Comparison of ENCODE assay signal across 8 cellular contexts in genomic region chr5:16936150-16937022, GRCh38. TPM values are rescaled to one million over a fixed set of nuclear protein-coding genes. Genes with fewer than 3 reads are reported as not detected.
DNase-seq lines count a peak whose midpoint lies in the region; ATAC-seq, FAIRE-seq and TF ChIP-seq lines count a peak whose summit lies in the region.

Gene MYO10, minus strand, starts transcription at chr5:16936288. Its CDS starts 480 bp downstream, at chr5:16935808.

- no peak for TF ChIP-seq RAD21 in GM12878 (IDR thresholded peaks at IDR 0.05; ENCODE audit: insufficient read depth, low read depth, low read length)

- H3K27ac ChIP-seq in GM12878 (ENCODE audit: control insufficient read depth, insufficient read depth) (no peak within 1 kb of the TSS), hepatocyte (peak within 1 kb of the TSS; percentile 95)

- peak within 1 kb of the TSS; percentile 79 for H3K4me3 Mint-ChIP-seq in T-helper 1 cell treated with Interleukin-12 subunit alpha and Interleukin-12 subunit beta and Interleukin-4 antibody, amounts not matched to agents 30 μg/mL and 1 μg/mL, for 36 hours

- WGBS in GM12878 (ENCODE audit: insufficient coverage, insufficient replicate concordance, low lambda C conversion rate, missing lambda C conversion rate), result 22% methylated on average over 27 of the region's 71 CpGs
- 3% methylated on average over 26 of the region's 71 CpGs for WGBS in hepatocyte (ENCODE audit: low lambda C conversion rate, missing lambda C conversion rate)

- no peak within 1 kb of the TSS for H3K9ac ChIP-seq in GM12878 (ENCODE audit: control insufficient read depth, insufficient read depth, low read length)

- BruUV-seq in GM12878 (replicated peaks; lab: Mats Ljungman, UMichigan), result no TSS peak

- peaks cover 11% of the 10 kb centered on the region for H3K4me1 Mint-ChIP-seq in T-helper 1 cell treated with Interleukin-12 subunit alpha and Interleukin-12 subunit beta and Interleukin-4 antibody, amounts not matched to agents 30 μg/mL and 1 μg/mL, for 36 hours (ENCODE audit: low read depth)

- peaks cover 30% of the 10 kb centered on the region for H3K36me3 ChIP-seq in MG63
- H3K36me3 ChIP-seq in GM12878 (ENCODE audit: control insufficient read depth in 2 of 2, insufficient read depth in 2 of 2, low read length in 1 of 2), result no peaks in the 10 kb centered on the region
- H3K36me3 ChIP-seq in hepatocyte (replicated peaks; ENCODE audit: insufficient read depth, low read depth), result no peaks in the 10 kb centered on the region

- H3K4me3 ChIP-seq in MG63 (peak within 1 kb of the TSS; percentile 100), GM12878 (no peak within 1 kb of the TSS), hepatocyte (peak within 1 kb of the TSS; percentile 92)

- RAD21 ChIA-PET in GM12878 (lab: Charles Lee; ENCODE audit: unreplicated experiment), result no interaction called here

- TF ChIP-seq POLR2A in GM12878 (IDR thresholded peaks at IDR 0.05; ENCODE audit: low read depth, low read length), result no peak

- intact Hi-C loops in GM12878 (cut with micrococcal nuclease; ENCODE audit: unreplicated experiment), result no loop called here

- TF ChIP-seq CTCF in D721Med (IDR thresholded peaks at IDR 0.05; ENCODE audit: insufficient read depth, missing control alignments) (no peak), GM12878 (IDR thresholded peaks at IDR 0.05 in 2 of 3, conservative IDR thresholded peaks at IDR 0.05 in 1 of 3; ENCODE audit: control insufficient read depth in 2 of 3, extremely low read depth in 1 of 3, insufficient read depth in 1 of 3, low read depth in 3 of 3, low read length in 3 of 3) (no peak), hepatocyte (IDR thresholded peaks at IDR 0.05; ENCODE audit: poor library complexity) (no peak)

- H3K9me3 ChIP-seq in MG63, result no peaks in the 10 kb centered on the region
- H3K9me3 ChIP-seq in GM12878 (replicated peaks; ENCODE audit: control insufficient read depth, insufficient read depth, low read length), result no peaks in the 10 kb centered on the region; the same call in 2 of the 3 replicates
- H3K9me3 ChIP-seq in hepatocyte (ENCODE audit: low read depth), result no peaks in the 10 kb centered on the region

- CTCF ChIA-PET in GM12878 (lab: Yijun Ruan, JAX), result no interaction called here

- no peaks in the 10 kb centered on the region for H3K9me2 ChIP-seq in hepatocyte (replicated peaks; ENCODE audit: insufficient read depth)

- no peak for TF ChIP-seq EP300 in GM12878 (IDR thresholded peaks at IDR 0.05; ENCODE audit: borderline replicate concordance in 1 of 2, control insufficient read depth in 1 of 2, low read depth in 2 of 2, low read length in 2 of 2)

- no peaks in the 10 kb centered on the region for H3K9me3 Mint-ChIP-seq in T-helper 1 cell treated with Interleukin-12 subunit alpha and Interleukin-12 subunit beta and Interleukin-4 antibody, amounts not matched to agents 30 μg/mL and 1 μg/mL, for 36 hours

- H4K20me1 ChIP-seq in GM12878 (ENCODE audit: control insufficient read depth, insufficient read depth) (no peaks in the 10 kb centered on the region), hepatocyte (ENCODE audit: insufficient read depth, poor library complexity, severe bottlenecking) (peaks cover 32% of the 10 kb centered on the region)

- peak; percentile 62 for ATAC-seq in GM21737 (IDR thresholded peaks at IDR 0.05; ENCODE audit: unreplicated experiment)
- peak; percentile 76 for ATAC-seq in GM12878

- no peak for FAIRE-seq in D721Med (lab: Jason Lieb, UNC)
- no peak for FAIRE-seq in GM12878 (lab: Jason Lieb, UNC)

- POLR2A ChIA-PET in GM12878 (lab: Charles Lee), result no interaction called here

- peak; percentile 62 for DNase-seq in D721Med (ENCODE audit: insufficient read length, low spot score)
- peak; percentile 84 for DNase-seq in MG63
- no peak for DNase-seq in GM12878 (ENCODE audit: low read depth, low spot score)
- DNase-seq in hepatocyte (ENCODE audit: low spot score), result peak; percentile 94
- DNase-seq in putamen (ENCODE audit: low spot score), result peak; percentile 7
- no peak for DNase-seq in cerebellar cortex (ENCODE audit: low spot score)

- H3K4me2 ChIP-seq in GM12878 (ENCODE audit: control insufficient read depth, insufficient read depth), result peak within 1 kb of the TSS; percentile 74
- H3K4me2 ChIP-seq in hepatocyte, result peak within 1 kb of the TSS; percentile 87

- no peaks in the 10 kb centered on the region for H3K79me2 ChIP-seq in GM12878 (ENCODE audit: control insufficient read depth, insufficient read depth, low read length)
- peaks cover 40% of the 10 kb centered on the region for H3K79me2 ChIP-seq in hepatocyte

- in situ Hi-C loops in GM12878 (cut with MboI), result loop anchor here (10.0 kb wide), 1 partner anchor 248 kb away; no protein-coding TSS in a partner anchor

- H3K27me3 ChIP-seq in MG63, result peaks cover 4% of the 10 kb centered on the region; the same call in 1 of the 2 replicates
- peaks cover 0 to 29% of the 10 kb centered on the region in 2 experiments; a peak in 2 of 4 replicates for H3K27me3 ChIP-seq in GM12878 (replicated peaks in 1 of 2; ENCODE audit: control insufficient read depth in 2 of 2, insufficient read depth in 2 of 2, low read length in 1 of 2)
- peaks cover 7% of the 10 kb centered on the region for H3K27me3 ChIP-seq in hepatocyte

- no peak within 1 kb of the TSS for H3K27ac Mint-ChIP-seq in T-helper 1 cell treated with Interleukin-12 subunit alpha and Interleukin-12 subunit beta and Interleukin-4 antibody, amounts not matched to agents 30 μg/mL and 1 μg/mL, for 36 hours

- SMC1A ChIA-PET in GM12878 (lab: Charles Lee; ENCODE audit: uncharacterized antibody, unreplicated experiment), result no interaction called here

- H3K36me3 Mint-ChIP-seq in T-helper 1 cell treated with Interleukin-12 subunit alpha and Interleukin-12 subunit beta and Interleukin-4 antibody, amounts not matched to agents 30 μg/mL and 1 μg/mL, for 36 hours (ENCODE audit: low read depth), result peaks cover 2% of the 10 kb centered on the region

- no peaks in the 10 kb centered on the region for H3K4me1 ChIP-seq in GM12878 (ENCODE audit: control insufficient read depth, insufficient read depth, low read length)
- H3K4me1 ChIP-seq in hepatocyte (ENCODE audit: insufficient read depth), result peaks cover 6% of the 10 kb centered on the region

- peaks cover 72% of the 10 kb centered on the region for H3K27me3 Mint-ChIP-seq in T-helper 1 cell treated with Interleukin-12 subunit alpha and Interleukin-12 subunit beta and Interleukin-4 antibody, amounts not matched to agents 30 μg/mL and 1 μg/mL, for 36 hours (ENCODE audit: low read depth)

- no peak within 1 kb of the TSS for H2AFZ ChIP-seq in GM12878 (ENCODE audit: control insufficient read depth, low read depth, low read length)
- H2AFZ ChIP-seq in hepatocyte, result peak within 1 kb of the TSS; percentile 90

TF ChIP-seq in GM12878, 131 proteins besides CTCF, POLR2A, EP300 and RAD21 (continues in another document):
- TF ChIP-seq MEF2A (IDR thresholded peaks at IDR 0.05; ENCODE audit: insufficient read depth, low read depth, low read length) (no peak), ZNF274 (IDR thresholded peaks at IDR 0.05; ENCODE audit: insufficient read depth, insufficient read length) (no peak), BCL3 (IDR thresholded peaks at IDR 0.05; ENCODE audit: borderline replicate concordance, insufficient read depth, low read depth, low read length, poor library complexity, severe bottlenecking) (no peak), TBL1XR1 (IDR thresholded peaks at IDR 0.05; ENCODE audit: low read depth, low read length) (no peak), FOXM1 (IDR thresholded peaks at IDR 0.05; ENCODE audit: low read depth, low read length) (no peak), ATF7 (IDR thresholded peaks at IDR 0.05; ENCODE audit: low read depth) (no peak), ZNF622 (IDR thresholded peaks at IDR 0.05) (no peak), GABPA (IDR thresholded peaks at IDR 0.05; ENCODE audit: low read depth) (no peak), CHD4 (IDR thresholded peaks at IDR 0.05) (no peak)

RNA-seq across cellular contexts. Expression of gene MYO10, which starts in this region (rescaled TPM):
- total RNA-seq in MG63 (2014; rRNA removed; shearing (Covaris generic); ENCODE audit: low replicate concordance), result 55.0 and 62.0 TPM in 2 replicates
- 0.10 and 0.69 TPM in 2 replicates for total RNA-seq in GM12878 (2013; cell fraction: nucleolus; rRNA removed)
- total RNA-seq in GM12878 (2014; rRNA removed) (0.11 and 0.17 TPM in 2 replicates), GM12878 (2014; rRNA removed; fragmentation: Illumina TruSeq; extraction: Trizol) (0.09 and 0.18 TPM in 2 replicates), GM12878 (2021) (0.58 and 0.77 TPM in 2 replicates), hepatocyte (32.3 and 33.7 TPM in 2 replicates)
- not detected for polyA plus RNA-seq in GM12878 (2011; ENCODE audit: low read depth)
- polyA plus RNA-seq in GM12878 (2011; rRNA removed) (0.26 and 0.66 TPM in 2 replicates), GM12878 (2014; fragmentation: Illumina TruSeq; extraction: Trizol) (0.14 and 0.16 TPM in 2 replicates), GM12878 (2014; fragmentation: Nextera tagmentation; extraction: Ambion mirVana) (under 1 TPM; 0.02 to 0.11 TPM), GM12878 (2014; rRNA removed) (0.03 and 0.22 TPM in 2 replicates), GM12878 (2016; fragmentation: Nextera tagmentation; extraction: Ambion mirVana) (under 1 TPM; 0.26 to 0.36 TPM), hepatocyte (52.4 and 53.2 TPM in 2 replicates)
- polyA plus RNA-seq in GM12878 (2011; cell fraction: cytosol; rRNA removed), result 0.59 and 0.61 TPM in 2 replicates
- 0.61 and 0.66 TPM in 2 replicates for polyA plus RNA-seq in GM12878 (2011; cell fraction: nucleus; rRNA removed)
- polyA plus RNA-seq in GM12878 (2012), result 0.03 TPM in 1 of 2 replicates, not detected in the other
- polyA minus RNA-seq in GM12878 (2011; rRNA and poly(A)+ RNA removed), result 0.52 and 2.1 TPM in 2 replicates
- polyA minus RNA-seq in GM12878 (2011; cell fraction: cytosol; rRNA and poly(A)+ RNA removed), result 0.31 and 1.1 TPM in 2 replicates
- polyA minus RNA-seq in GM12878 (2011; cell fraction: nucleus; rRNA and poly(A)+ RNA removed), result 0.85 and 1.1 TPM in 2 replicates

Comparison
In these comparisons a context has a peak if more than half of its experiments do, and no peak if none do; other contexts are left out.
1. RNA of gene MYO10 (total RNA-seq): 55.0 to 62.0 TPM in MG63 and 32.3 to 33.7 TPM in hepatocyte; 0.09 to 0.77 TPM in GM12878; every median in the first group is over 10 times any median in the second.
2. RNA of gene MYO10 (polyA plus RNA-seq): 52.4 to 53.2 TPM in hepatocyte; 0.02 to 0.66 TPM in GM12878; every median in the first group is over 10 times any median in the second.
3. DNase-seq: peak in D721Med (single experiment), MG63 (single experiment), hepatocyte (single experiment) and putamen (single experiment); none in GM12878 (single experiment) and cerebellar cortex (single experiment).